Comparison of ENCODE assay signal across 8 cellular contexts in the genomic region with DNA sequence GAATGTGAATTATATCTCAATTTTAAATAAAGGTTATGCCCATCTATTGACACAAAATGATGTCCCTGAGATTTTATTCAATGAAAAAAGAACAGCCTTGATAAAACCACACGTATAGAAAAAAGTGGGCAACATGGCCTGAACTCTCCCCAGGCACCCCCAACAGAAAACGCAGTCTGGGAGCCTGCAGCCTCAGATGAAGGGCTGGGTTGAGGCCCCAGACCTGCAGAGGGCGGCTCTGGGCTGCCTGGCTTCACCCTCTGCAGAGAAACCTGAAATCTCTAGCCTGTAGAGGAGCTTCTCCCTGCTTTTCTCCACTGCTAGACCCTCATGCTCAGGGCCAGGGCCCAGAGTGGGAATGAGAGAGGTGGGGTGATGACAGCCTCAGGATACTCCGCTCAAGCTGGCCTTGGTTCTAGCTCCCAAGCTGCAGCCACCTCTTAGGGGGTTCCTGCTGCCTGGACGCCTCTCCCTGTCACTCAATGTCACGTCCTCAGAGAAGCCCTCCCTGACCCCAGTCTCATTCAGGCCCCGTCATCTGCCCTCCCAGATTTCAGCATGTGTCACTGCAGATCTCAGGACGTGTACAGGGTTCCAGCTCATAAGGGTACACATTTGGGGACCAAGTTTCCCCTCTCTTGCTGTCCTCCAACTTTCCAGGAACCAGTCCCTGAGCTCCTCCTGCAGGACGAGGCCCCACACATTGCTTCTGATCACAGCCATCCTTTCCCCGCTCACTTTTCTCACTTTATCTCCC. TPM values are rescaled to one million over a fixed set of nuclear protein-coding genes. Genes with fewer than 3 reads are reported as not detected.
DNase-seq lines count a peak whose midpoint lies in the region; ATAC-seq, FAIRE-seq and TF ChIP-seq lines count a peak whose summit lies in the region.

No MANE protein-coding gene starts in this region.

- intact Hi-C loops in transverse colon (cut with DNase I; ENCODE audit: low total_unique reads), result no loop called here

- peak in 1 of 5 experiments; percentile 10 for TF ChIP-seq CTCF in transverse colon (IDR thresholded peaks at IDR 0.05)

- peak overlapping the region; percentile 95 for H3K27ac Mint-ChIP-seq in activated naive CD8-positive, alpha-beta T cell treated with anti-CD3 and anti-CD28 coated beads, Interleukin-2, amount 50 U/mL, for 24 hours

- peaks cover 25% of the 10 kb centered on the region for H3K4me1 Mint-ChIP-seq in activated naive CD8-positive, alpha-beta T cell treated with anti-CD3 and anti-CD28 coated beads, Interleukin-2, amount 50 U/mL, for 24 hours

- H3K9me3 ChIP-seq in transverse colon, result no peaks in the 10 kb centered on the region

- H3K4me3 ChIP-seq in transverse colon, result peak overlapping the region in 3 of 4 donors; percentile 87 to 96 (median 96)

- no peaks in the 10 kb centered on the region for H3K9me3 Mint-ChIP-seq in activated naive CD8-positive, alpha-beta T cell treated with anti-CD3 and anti-CD28 coated beads, Interleukin-2, amount 50 U/mL, for 24 hours

- no peak for TF ChIP-seq POLR2A in transverse colon (IDR thresholded peaks at IDR 0.05)

- H3K27me3 ChIP-seq in transverse colon, result no peaks in the 10 kb centered on the region

- no peak for FAIRE-seq in RCC 7860 (lab: Jason Lieb, UNC)

- no peaks in the 10 kb centered on the region for H3K27me3 Mint-ChIP-seq in activated naive CD8-positive, alpha-beta T cell treated with anti-CD3 and anti-CD28 coated beads, Interleukin-2, amount 50 U/mL, for 24 hours

- peaks cover 18 to 31% (median 26%) of the 10 kb centered on the region in 4 donors for H3K4me1 ChIP-seq in transverse colon

- in situ Hi-C loops in transverse colon (cut with MboI; ENCODE audit: low pct_ligation_motif_present in 1 of 4, low pct_unique_long_range_greater_than_20kb in 1 of 4, low sequenced_read_pairs in 3 of 4), result no loop called here

- peak; percentile 6 for ATAC-seq in activated naive CD8-positive, alpha-beta T cell treated with anti-CD3 and anti-CD28 coated beads, Interleukin-2, amount 50 U/mL, for 24 hours

- DNase-seq in SIG-M5 treated with dmso at 0.1 percent for 504 hours (lab: John Stamatoyannopoulos, UW; ENCODE audit: unreplicated experiment), result peak; percentile 18
- DNase-seq in SIG-M5 (lab: John Stamatoyannopoulos, UW), result no peak
- DNase-seq in NCI-H1694 (lab: John Stamatoyannopoulos, UW), result peak; percentile 25
- peak; percentile 48 for DNase-seq in activated naive CD8-positive, alpha-beta T cell treated with anti-CD3 and anti-CD28 coated beads, Interleukin-2, amount 50 U/mL, for 24 hours
- peak; percentile 62 for DNase-seq in left kidney (ENCODE audit: low read depth, low spot score)
- DNase-seq in transverse colon, result peak; percentile 32
- DNase-seq in RCC 7860 (ENCODE audit: low spot score), result no peak
- no peak for DNase-seq in CD1c-positive myeloid dendritic cell (ENCODE audit: extremely low spot score)

- H3K36me3 Mint-ChIP-seq in activated naive CD8-positive, alpha-beta T cell treated with anti-CD3 and anti-CD28 coated beads, Interleukin-2, amount 50 U/mL, for 24 hours (ENCODE audit: low read depth), result peaks cover 24% of the 10 kb centered on the region

- peak overlapping the region; percentile 97 to 99 (median 98) for H3K27ac ChIP-seq in transverse colon

- H3K36me3 ChIP-seq in transverse colon, result no peaks in the 10 kb centered on the region

- WGBS in transverse colon (ENCODE audit: low coverage in 1 of 2), 2 donors, result 11 to 12% methylated on average over 2 to 10 of the region's 10 CpGs

- peak overlapping the region; percentile 88 for H3K4me3 Mint-ChIP-seq in activated naive CD8-positive, alpha-beta T cell treated with anti-CD3 and anti-CD28 coated beads, Interleukin-2, amount 50 U/mL, for 24 hours

- TF ChIP-seq EP300 in transverse colon (IDR thresholded peaks at IDR 0.05; ENCODE audit: low read depth), result no peak

RNA-seq across cellular contexts. Expression of a gene that starts 1.8 kb away (rescaled TPM):
- total RNA-seq in transverse colon, result 100 to 1,000 TPM in 1 of 4 donors, 10 to 100 TPM in 3; 61.4 to 121 (median 68.7) TPM

RNA-seq across cellular contexts. Expression of a gene that starts 14.4 kb away (rescaled TPM):
- total RNA-seq in transverse colon, result 100 to 1,000 TPM in 1 of 4 donors, 10 to 100 TPM in 3; 19.9 to 120 (median 60.8) TPM

RNA-seq across cellular contexts. Expression of a gene that starts 22.7 kb away (rescaled TPM):
- total RNA-seq in transverse colon, result 100 to 1,000 TPM in 1 of 4 donors, 10 to 100 TPM in 3; 20.8 to 100 (median 27.8) TPM

Comparison
In these comparisons a context has a peak if more than half of its experiments do, and no peak if none do; other contexts are left out.
1. DNase-seq: peak in SIG-M5 treated with dmso at 0.1 percent for 504 hours (single experiment), NCI-H1694 (single experiment), activated naive CD8-positive, alpha-beta T cell treated with anti-CD3 and anti-CD28 coated beads, Interleukin-2, amount 50 U/mL, for 24 hours (single experiment), left kidney (single experiment) and transverse colon (single experiment); none in SIG-M5 (single experiment), RCC 7860 (single experiment) and CD1c-positive myeloid dendritic cell (single experiment).